ENCODE assay signal across 8 cellular contexts in the genomic region with DNA sequence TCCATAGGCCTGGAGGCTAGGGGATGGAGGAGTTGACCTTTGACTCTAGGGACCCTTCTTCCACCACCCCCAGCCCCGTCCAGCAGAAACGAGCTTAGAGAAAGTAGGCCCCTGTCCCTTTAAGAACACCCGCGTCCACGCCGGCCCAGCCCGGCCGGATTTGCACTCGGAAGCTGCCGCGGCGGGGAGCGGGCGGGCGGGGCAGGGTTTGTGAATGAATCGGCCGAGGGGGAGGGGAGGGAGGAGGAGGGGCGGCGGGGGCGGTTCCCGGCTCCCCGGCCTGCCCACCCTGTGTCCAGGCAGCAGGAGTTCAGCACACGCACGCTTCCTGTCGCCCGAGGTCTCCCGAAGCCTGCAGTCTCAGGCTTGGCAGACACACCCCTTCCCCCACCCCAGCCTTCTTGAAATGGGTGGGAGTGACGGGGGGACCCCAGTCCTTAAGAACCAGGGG. TPM values are rescaled to one million over a fixed set of nuclear protein-coding genes. Genes with fewer than 3 reads are reported as not detected.
A peak's percentile ranks its signal among the peaks of the same experiment; 100 is the strongest.
DNase-seq lines count a peak whose midpoint lies in the region; ATAC-seq and TF ChIP-seq lines count a peak whose summit lies in the region.

No MANE protein-coding gene starts in this region.

- TF ChIP-seq CTCF in GM10266 (IDR thresholded peaks at IDR 0.05; ENCODE audit: control insufficient read depth, insufficient read depth, low read depth, missing control alignments) = no peak
- no peak for TF ChIP-seq CTCF in omental fat pad (IDR thresholded peaks at IDR 0.05)

- no peak overlapping the region for H3K27ac Mint-ChIP-seq in effector memory CD8-positive, alpha-beta T cell

- H3K4me3 Mint-ChIP-seq in effector memory CD8-positive, alpha-beta T cell = peak overlapping the region; percentile 25 to 33

- no peak for ATAC-seq in effector memory CD8-positive, alpha-beta T cell (replicated peaks)
- ATAC-seq in omental fat pad (ENCODE audit: low FRiP score) = peak; percentile 17
- no peak for ATAC-seq in HG03442 (IDR thresholded peaks at IDR 0.05; ENCODE audit: unreplicated experiment)
- ATAC-seq in HG03342 (IDR thresholded peaks at IDR 0.05; ENCODE audit: unreplicated experiment) = no peak

- peaks cover 0 to 2% of the 10 kb centered on the region in 2 donors for H3K9me3 Mint-ChIP-seq in effector memory CD8-positive, alpha-beta T cell

- peak; percentile 43 for DNase-seq in GM10266 (ENCODE audit: extremely low spot score)
- DNase-seq in NCI-H510A treated with DMSO at 0.1 percent for 48 hours (lab: John Stamatoyannopoulos, UW) = peak; percentile 39
- DNase-seq in effector memory CD8-positive, alpha-beta T cell = no peak
- DNase-seq in omental fat pad (ENCODE audit: low spot score) = no peak
- DNase-seq in Ammon's horn (ENCODE audit: low spot score) = no peak
- no peak for DNase-seq in NCI-H226

- no peaks in the 10 kb centered on the region for H3K36me3 Mint-ChIP-seq in effector memory CD8-positive, alpha-beta T cell (ENCODE audit: insufficient read depth)

- H3K27me3 Mint-ChIP-seq in effector memory CD8-positive, alpha-beta T cell = peaks cover 76 to 90% of the 10 kb centered on the region in 2 donors

- peaks cover 8 to 10% of the 10 kb centered on the region in 2 donors for H3K4me1 Mint-ChIP-seq in effector memory CD8-positive, alpha-beta T cell (ENCODE audit: low read depth in 2 of 2)

RNA-seq across cellular contexts. Expression of a gene that starts 1.5 kb away (rescaled TPM):
- under 1 TPM; 0.09 to 0.24 (median 0.14) TPM for total RNA-seq in omental fat pad

RNA-seq across cellular contexts. Expression of a gene that starts 32.7 kb away (rescaled TPM):
- 10 to 100 TPM; 19.4 to 35.9 (median 23.8) TPM for total RNA-seq in omental fat pad

Comparison
In these comparisons a context has a peak if more than half of its experiments do, and no peak if none do; other contexts are left out.
1. DNase-seq: peak in GM10266 (single experiment) and NCI-H510A treated with DMSO at 0.1 percent for 48 hours (single experiment); none in effector memory CD8-positive, alpha-beta T cell (0 of 3), omental fat pad (single experiment), Ammon's horn (single experiment) and NCI-H226 (single experiment).